1 cellular context compared by ENCODE assay signal in genomic region chr16:60907645-60908044, GRCh38.
TF ChIP-seq lines count a peak whose summit lies in the region.

No MANE protein-coding gene starts in this region.

TF ChIP-seq in GM12878, 131 proteins besides CTCF, POLR2A, EP300 and RAD21 (continued from another document):
- TF ChIP-seq USF2 (IDR thresholded peaks at IDR 0.05; ENCODE audit: borderline replicate concordance, low read depth, low read length): no peak
TF ChIP-seq in GM12878: peak in this region for 0.
